In the genomic region with DNA sequence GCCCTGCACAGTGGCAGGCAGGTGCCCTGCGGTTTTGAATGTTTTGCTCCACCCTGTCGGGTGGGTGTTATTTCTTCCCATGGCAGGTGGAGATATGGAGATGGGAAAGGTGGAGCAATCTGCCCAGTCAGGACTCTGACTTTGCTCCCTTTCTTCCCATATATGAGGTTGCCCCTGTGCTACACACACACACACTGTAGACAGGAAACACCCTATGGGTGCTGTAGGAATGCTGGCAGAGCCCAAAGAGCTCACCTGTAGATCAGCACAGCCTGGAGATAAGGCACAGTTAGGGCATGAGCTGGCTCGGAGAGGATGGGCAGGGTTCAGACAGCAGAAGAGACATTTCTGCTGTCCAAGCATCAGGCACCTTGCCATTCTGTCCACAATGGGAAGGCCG, we compare ENCODE assay signal across 24 cellular contexts.
"Had no signal": no experiment of that assay in that cellular context is flagged by ENCODE, and none has a peak within 500 bp of the region (broad histone marks: within the 10 kb centered on the region; RNA-seq: fewer than 3 reads in every experiment).

No MANE protein-coding gene starts in this region.

- ATAC-seq: left colon; left lung; lower lobe of right lung; naive thymus-derived CD8-positive, alpha-beta T cell; right cardiac atrium; sciatic nerve; stimulated activated naive B cell treated with anti-CD40 and anti-IgM and Interleukin-4, amounts not matched to agents 10 μg/mL and 1 μg/mL and 100 μg/mL, for 72 hours; stimulated activated naive CD8-positive, alpha-beta T cell treated with anti-CD3 and anti-CD28 coated beads, Interleukin-15, Interleukin-2, amounts not matched to agents 100 U/mL and 50 U/mL, for 24 hours had no signal

- DNase-seq: immature natural killer cell; kidney; left colon; left lung; lower lobe of right lung; mammary epithelial cell; mesenchymal stem cell; ovary; retina; right cardiac atrium; stimulated activated CD4-positive, alpha-beta T cell treated with anti-CD3 and anti-CD28 coated beads, Interleukin-12 subunit alpha, Interleukin-12 subunit beta, amount 100 ng/mL, for 4 hours; stimulated activated CD4-positive, alpha-beta T cell treated with anti-CD3 and anti-CD28 coated beads, Interleukin-15, amount 100 ng/mL, for 24 hours; stimulated activated CD4-positive, alpha-beta T cell treated with anti-CD3 and anti-CD28 coated beads, Interleukin-2, amount 100 ng/mL, for 24 hours; stimulated activated CD4-positive, alpha-beta T cell treated with anti-CD3 and anti-CD28 coated beads, Interleukin-4, amount 100 ng/mL, for 1 hour; stimulated activated naive B cell treated with anti-CD40 and anti-IgM and Interleukin-4, amounts not matched to agents 10 μg/mL and 1 μg/mL and 100 μg/mL, for 72 hours; stimulated activated naive CD8-positive, alpha-beta T cell treated with anti-CD3 and anti-CD28 coated beads, Interleukin-15, Interleukin-2, amounts not matched to agents 100 U/mL and 50 U/mL, for 24 hours; uterus had no signal

- H3K27me3 ChIP-seq: ovary, tibial nerve, uterus had no signal

- H3K9me3 ChIP-seq: lower lobe of right lung, ovary, prostate gland, suprapubic skin, thoracic aorta, uterus had no signal

- H3K36me3 ChIP-seq: left lung, lower lobe of right lung, ovary, prostate gland, suprapubic skin, thoracic aorta, tibial nerve, uterus had no signal

- H3K4me1 ChIP-seq: left lung, lower lobe of right lung, prostate gland, suprapubic skin, tibial nerve, uterus had no signal

- H3K27ac ChIP-seq: left lung, lower lobe of right lung, ovary, prostate gland, skin epidermis, suprapubic skin, thoracic aorta, tibial nerve, uterus had no signal

- H3K4me3 ChIP-seq: left lung, lower lobe of right lung, ovary, prostate gland, skin epidermis, suprapubic skin, thoracic aorta, tibial nerve, uterus had no signal
